ENCODE assay signal across 2 cellular contexts in the genomic region with DNA sequence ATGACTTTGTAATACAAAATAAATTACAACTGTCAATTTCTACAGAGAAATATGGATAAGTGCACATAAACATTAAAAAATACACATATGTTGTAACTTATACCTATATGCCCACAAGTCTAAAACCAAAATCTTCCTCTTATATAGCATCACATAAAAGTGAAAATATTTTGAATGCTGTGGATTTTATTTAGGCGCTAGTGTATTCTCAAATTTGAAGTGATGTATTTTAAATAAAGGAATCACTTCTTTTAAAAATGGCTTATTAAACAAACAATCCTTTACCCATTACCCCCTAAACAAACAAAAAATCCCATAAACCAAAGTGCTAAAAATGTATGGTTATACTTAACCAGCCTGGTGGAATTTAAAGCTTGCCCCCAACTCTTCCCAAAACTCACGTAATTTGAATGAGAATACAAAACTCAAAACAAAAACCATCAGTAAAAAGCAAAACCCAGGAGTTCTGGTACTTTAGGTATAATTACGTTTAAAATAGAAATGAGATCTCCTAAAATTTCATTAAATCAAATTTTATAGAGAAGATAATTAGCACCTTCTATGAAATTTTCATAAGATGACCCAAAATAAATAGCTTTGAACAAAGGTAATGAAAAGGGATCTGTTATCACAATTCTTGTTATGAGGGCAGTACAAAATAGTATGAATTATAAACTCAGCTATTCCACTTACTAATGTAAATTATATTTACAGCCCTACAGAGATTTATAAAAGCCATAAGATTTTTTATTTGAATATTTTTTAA.
TF ChIP-seq lines count a peak whose summit lies in the region.

No MANE protein-coding gene starts in this region.

TF ChIP-seq in IMR-90, 13 proteins besides CTCF, POLR2A, EP300 and RAD21:
- no peak for TF ChIP-seq CHD1 (IDR thresholded peaks at IDR 0.05; ENCODE audit: low read depth, low read length)
- TF ChIP-seq MAZ (IDR thresholded peaks at IDR 0.05; ENCODE audit: borderline replicate concordance, low read depth, low read length): no peak
- TF ChIP-seq NFE2L2 (IDR thresholded peaks at IDR 0.05; ENCODE audit: low read depth, low read length): no peak
- TF ChIP-seq, protein P1, sequence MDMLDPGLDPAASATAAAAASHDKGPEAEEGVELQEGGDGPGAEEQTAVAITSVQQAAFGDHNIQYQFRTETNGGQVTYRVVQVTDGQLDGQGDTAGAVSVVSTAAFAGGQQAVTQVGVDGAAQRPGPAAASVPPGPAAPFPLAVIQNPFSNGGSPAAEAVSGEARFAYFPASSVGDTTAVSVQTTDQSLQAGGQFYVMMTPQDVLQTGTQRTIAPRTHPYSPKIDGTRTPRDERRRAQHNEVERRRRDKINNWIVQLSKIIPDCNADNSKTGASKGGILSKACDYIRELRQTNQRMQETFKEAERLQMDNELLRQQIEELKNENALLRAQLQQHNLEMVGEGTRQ (IDR thresholded peaks at IDR 0.05; ENCODE audit: low read depth, low read length): no peak
- TF ChIP-seq MAFK (IDR thresholded peaks at IDR 0.05; ENCODE audit: low read depth, low read length): no peak
TF ChIP-seq in IMR-90: peak in this region for 0.

TF ChIP-seq in K562, 482 proteins besides CTCF, POLR2A, EP300 and RAD21:
- TF ChIP-seq CBFA2T3 (IDR thresholded peaks at IDR 0.05) (no peak), ZNF57 (CRISPR knock-in tag; IDR thresholded peaks at IDR 0.05) (no peak), POLR2AphosphoS5 (IDR thresholded peaks at IDR 0.05; ENCODE audit: control insufficient read depth, insufficient read depth, low read depth, low read length) (no peak), ZNF586 (CRISPR knock-in tag; conservative IDR thresholded peaks at IDR 0.05) (no peak), KAT7 (CRISPR knock-in tag; IDR thresholded peaks at IDR 0.05; ENCODE audit: borderline replicate concordance) (no peak), TAF9B (IDR thresholded peaks at IDR 0.05; ENCODE audit: partially characterized antibody) (no peak), LCOR (CRISPR knock-in tag; IDR thresholded peaks at IDR 0.05) (no peak), ZNF785 (CRISPR knock-in tag; IDR thresholded peaks at IDR 0.05) (no peak), KLF13 (tag; IDR thresholded peaks at IDR 0.05; ENCODE audit: borderline replicate concordance, low read depth) (no peak), TAF1 (IDR thresholded peaks at IDR 0.05; ENCODE audit: control insufficient read depth, extremely low read depth, insufficient read depth, low read length, severe bottlenecking) (no peak), ZC3H8 (IDR thresholded peaks at IDR 0.05) (no peak), MBD2 (IDR thresholded peaks at IDR 0.05; ENCODE audit: borderline replicate concordance, low read depth) (no peak), TRIM25 (IDR thresholded peaks at IDR 0.05; ENCODE audit: borderline replicate concordance) (no peak), NCOA1 (IDR thresholded peaks at IDR 0.05; ENCODE audit: low read depth) (no peak), JUN (IDR thresholded peaks at IDR 0.05; ENCODE audit: borderline replicate concordance, low read depth, low read length) (no peak), JUN (CRISPR knock-in tag; IDR thresholded peaks at IDR 0.05; ENCODE audit: borderline replicate concordance) (no peak), CEBPB (tag; IDR thresholded peaks at IDR 0.05) (no peak), KDM2B (CRISPR knock-in tag; IDR thresholded peaks at IDR 0.05) (no peak)
- TF ChIP-seq, protein P2, sequence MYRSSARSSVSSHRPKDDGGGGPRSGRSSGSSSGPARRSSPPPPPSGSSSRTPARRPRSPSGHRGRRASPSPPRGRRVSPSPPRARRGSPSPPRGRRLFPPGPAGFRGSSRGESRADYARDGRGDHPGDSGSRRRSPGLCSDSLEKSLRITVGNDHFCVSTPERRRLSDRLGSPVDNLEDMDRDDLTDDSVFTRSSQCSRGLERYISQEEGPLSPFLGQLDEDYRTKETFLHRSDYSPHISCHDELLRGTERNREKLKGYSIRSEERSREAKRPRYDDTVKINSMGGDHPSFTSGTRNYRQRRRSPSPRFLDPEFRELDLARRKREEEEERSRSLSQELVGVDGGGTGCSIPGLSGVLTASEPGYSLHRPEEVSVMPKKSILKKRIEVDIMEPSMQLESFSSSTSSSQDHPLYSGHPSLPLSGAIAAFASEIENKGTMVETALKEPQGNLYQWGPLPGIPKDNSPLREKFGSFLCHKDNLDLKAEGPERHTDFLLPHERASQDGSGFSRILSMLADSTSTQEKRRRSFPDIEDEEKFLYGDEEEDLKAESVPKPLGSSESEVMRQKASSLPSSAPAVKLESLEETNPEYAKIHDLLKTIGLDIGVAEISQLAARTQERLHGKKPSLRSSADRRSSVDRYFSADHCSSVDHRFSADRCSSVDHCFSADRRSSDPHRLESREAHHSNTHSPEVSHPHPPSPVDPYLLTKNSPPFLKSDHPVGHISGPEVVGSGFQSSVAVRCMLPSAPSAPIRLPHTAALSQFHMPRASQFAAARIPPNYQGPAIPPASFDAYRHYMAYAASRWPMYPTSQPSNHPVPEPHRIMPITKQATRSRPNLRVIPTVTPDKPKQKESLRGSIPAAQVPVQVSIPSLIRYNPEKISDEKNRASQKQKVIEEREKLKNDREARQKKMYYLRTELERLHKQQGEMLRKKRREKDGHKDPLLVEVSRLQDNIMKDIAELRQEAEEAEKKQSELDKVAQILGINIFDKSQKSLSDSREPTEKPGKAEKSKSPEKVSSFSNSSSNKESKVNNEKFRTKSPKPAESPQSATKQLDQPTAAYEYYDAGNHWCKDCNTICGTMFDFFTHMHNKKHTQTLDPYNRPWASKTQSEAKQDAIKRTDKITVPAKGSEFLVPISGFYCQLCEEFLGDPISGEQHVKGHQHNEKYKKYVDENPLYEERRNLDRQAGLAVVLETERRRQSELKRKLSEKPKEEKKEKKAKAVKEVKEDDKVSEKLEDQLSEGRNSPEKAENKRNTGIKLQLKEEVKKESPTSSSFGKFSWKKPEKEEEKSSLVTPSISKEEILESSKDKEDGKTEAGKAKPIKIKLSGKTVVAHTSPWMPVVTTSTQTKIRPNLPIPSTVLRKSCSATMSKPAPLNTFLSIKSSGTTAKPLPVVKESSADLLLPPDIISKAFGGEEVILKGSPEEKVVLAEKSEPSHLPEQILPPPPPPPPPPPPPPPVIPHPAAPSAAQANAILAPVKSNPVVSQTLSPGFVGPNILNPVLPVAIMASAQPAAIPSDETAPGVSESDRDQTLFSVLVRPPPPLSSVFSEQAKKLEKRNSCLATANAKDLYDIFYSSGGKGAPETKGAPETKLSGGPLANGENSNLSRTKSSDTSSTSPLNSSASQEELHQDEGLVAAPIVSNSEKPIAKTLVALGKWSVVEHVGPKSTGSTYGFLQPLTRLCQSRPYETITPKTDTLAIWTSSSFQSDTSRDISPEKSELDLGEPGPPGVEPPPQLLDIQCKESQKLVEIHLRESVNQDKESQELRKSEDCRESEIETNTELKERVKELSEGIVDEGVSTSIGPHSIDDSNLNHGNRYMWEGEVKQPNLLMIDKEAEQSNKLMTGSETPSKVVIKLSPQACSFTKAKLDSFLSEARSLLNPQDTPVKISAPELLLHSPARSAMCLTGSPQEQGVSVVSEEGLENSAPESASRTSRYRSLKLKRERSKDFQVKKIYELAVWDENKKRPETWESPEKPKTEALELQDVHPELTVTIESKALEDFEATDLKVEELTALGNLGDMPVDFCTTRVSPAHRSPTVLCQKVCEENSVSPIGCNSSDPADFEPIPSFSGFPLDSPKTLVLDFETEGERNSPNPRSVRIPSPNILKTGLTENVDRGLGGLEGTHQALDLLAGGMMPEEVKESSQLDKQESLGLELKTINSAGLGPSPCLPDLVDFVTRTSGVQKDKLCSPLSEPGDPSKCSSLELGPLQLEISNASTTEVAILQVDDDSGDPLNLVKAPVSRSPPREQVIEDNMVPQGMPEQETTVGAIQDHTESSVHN (IDR thresholded peaks at IDR 0.05; ENCODE audit: borderline replicate concordance in 1 of 2, low read depth in 1 of 2): no peak
- TF ChIP-seq, protein P3, sequence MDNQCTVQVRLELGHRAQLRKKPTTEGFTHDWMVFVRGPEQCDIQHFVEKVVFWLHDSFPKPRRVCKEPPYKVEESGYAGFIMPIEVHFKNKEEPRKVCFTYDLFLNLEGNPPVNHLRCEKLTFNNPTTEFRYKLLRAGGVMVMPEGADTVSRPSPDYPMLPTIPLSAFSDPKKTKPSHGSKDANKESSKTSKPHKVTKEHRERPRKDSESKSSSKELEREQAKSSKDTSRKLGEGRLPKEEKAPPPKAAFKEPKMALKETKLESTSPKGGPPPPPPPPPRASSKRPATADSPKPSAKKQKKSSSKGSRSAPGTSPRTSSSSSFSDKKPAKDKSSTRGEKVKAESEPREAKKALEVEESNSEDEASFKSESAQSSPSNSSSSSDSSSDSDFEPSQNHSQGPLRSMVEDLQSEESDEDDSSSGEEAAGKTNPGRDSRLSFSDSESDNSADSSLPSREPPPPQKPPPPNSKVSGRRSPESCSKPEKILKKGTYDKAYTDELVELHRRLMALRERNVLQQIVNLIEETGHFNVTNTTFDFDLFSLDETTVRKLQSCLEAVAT (IDR thresholded peaks at IDR 0.05): no peak
TF ChIP-seq in K562: peak in this region for 0.
